ENCODE assay signal across 1 cellular context in the genomic region with DNA sequence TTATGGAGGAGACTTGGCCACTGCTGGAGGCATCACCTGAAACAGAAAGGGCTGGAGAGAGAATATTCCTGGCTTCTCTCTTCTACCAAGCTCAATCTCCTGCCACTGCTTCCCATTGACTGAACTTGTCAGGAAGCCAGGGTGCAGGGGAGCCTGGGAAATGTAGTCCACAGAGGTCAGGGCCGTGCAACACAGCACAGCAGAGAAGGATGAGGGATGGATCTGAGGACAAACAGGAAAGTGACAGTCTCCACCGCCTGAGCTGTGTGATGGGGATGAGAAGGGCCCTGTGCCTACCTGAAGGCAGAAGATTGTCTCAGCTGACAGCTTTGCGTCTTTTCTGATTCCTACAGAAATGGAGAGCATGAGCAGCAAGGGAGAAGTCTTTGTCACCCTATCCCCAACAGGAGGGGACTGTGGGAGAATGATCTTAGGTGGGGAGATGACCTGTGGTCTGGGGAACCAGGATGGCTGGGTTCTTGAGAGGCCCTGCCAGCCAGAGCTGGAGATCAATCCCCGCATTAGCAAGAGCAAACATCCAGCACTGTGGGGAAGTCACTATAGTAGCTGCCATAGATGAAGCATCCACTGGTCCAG.
TF ChIP-seq lines count a peak whose summit lies in the region.

No MANE protein-coding gene starts in this region.

TF ChIP-seq in HepG2, 621 proteins besides CTCF, POLR2A, EP300 and RAD21 (continued from another document and continues in another):
- TF ChIP-seq, protein P1, sequence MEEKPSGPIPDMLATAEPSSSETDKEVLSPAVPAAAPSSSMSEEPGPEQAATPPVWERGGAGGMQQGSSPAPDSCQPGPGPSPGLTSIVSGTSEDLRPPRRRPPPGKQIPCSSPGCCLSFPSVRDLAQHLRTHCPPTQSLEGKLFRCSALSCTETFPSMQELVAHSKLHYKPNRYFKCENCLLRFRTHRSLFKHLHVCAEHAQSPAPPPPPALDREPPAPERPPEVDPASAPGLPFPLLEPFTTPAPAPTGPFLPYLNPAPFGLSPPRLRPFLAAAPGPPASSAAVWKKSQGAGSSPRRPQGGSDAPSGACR (CRISPR knock-in tag; IDR thresholded peaks at IDR 0.05) = peak; percentile 81
- TF ChIP-seq NFE2L2 (IDR thresholded peaks at IDR 0.05; ENCODE audit: low read length) (0 out of 2 replicates have a peak, but pooled peaks have one; percentile 7), ELF1 (CRISPR knock-in tag; IDR thresholded peaks at IDR 0.05) (peak; percentile 97), ZNF317 (CRISPR knock-in tag; IDR thresholded peaks at IDR 0.05) (no peak), FOXM1 (CRISPR knock-in tag; IDR thresholded peaks at IDR 0.05) (no peak), NR2F6 (IDR thresholded peaks at IDR 0.05) (peak; percentile 78), NR2F6 (CRISPR knock-in tag; IDR thresholded peaks at IDR 0.05) (peak; percentile 93), SMC3 (IDR thresholded peaks at IDR 0.05; ENCODE audit: low read length) (0 out of 2 replicates have a peak, but pooled peaks have one; percentile 12), TCF7 (IDR thresholded peaks at IDR 0.05; ENCODE audit: low read depth) (no peak), ZSCAN29 (CRISPR knock-in tag; conservative IDR thresholded peaks at IDR 0.05) (no peak), ZNF263 (CRISPR knock-in tag; IDR thresholded peaks at IDR 0.05) (peak; percentile 99), ZMYM2 (CRISPR knock-in tag; IDR thresholded peaks at IDR 0.05) (no peak), RARA (CRISPR knock-in tag; IDR thresholded peaks at IDR 0.05) (no peak), YEATS2 (CRISPR knock-in tag; IDR thresholded peaks at IDR 0.05; ENCODE audit: borderline replicate concordance) (peak; percentile 73; the same call in 1 of the 2 replicates), GLI4 (CRISPR knock-in tag; IDR thresholded peaks at IDR 0.05; ENCODE audit: borderline replicate concordance) (no peak), ZSCAN9 (CRISPR knock-in tag; IDR thresholded peaks at IDR 0.05; ENCODE audit: borderline replicate concordance) (peak; percentile 18; the same call in 1 of the 2 replicates), SALL1 (CRISPR knock-in tag; IDR thresholded peaks at IDR 0.05) (peak; percentile 82), ZNF563 (CRISPR knock-in tag; IDR thresholded peaks at IDR 0.05) (peak; percentile 20; the same call in 1 of the 2 replicates), HIVEP1 (CRISPR knock-in tag; IDR thresholded peaks at IDR 0.05) (peak; percentile 47; the same call in 1 of the 2 replicates), ZC3H13 (CRISPR knock-in tag; IDR thresholded peaks at IDR 0.05) (no peak), POLR2G (IDR thresholded peaks at IDR 0.05; ENCODE audit: low read depth, low read length) (peak; percentile 50; the same call in 1 of the 2 replicates), HMG20A (CRISPR knock-in tag; IDR thresholded peaks at IDR 0.05; ENCODE audit: borderline replicate concordance) (no peak), KDM2A (CRISPR knock-in tag; IDR thresholded peaks at IDR 0.05; ENCODE audit: borderline replicate concordance, low read depth) (peak; percentile 75), ETV5 (CRISPR knock-in tag; IDR thresholded peaks at IDR 0.05; ENCODE audit: borderline replicate concordance) (peak; percentile 82), ZNF282 (IDR thresholded peaks at IDR 0.05; ENCODE audit: partially characterized antibody) (no peak), ZNF331 (CRISPR knock-in tag; IDR thresholded peaks at IDR 0.05) (peak; percentile 82), ZNF337 (CRISPR knock-in tag; IDR thresholded peaks at IDR 0.05; ENCODE audit: borderline replicate concordance, low read depth) (no peak), AKAP8 (CRISPR knock-in tag; IDR thresholded peaks at IDR 0.05) (no peak), CREM (IDR thresholded peaks at IDR 0.05) (peak; percentile 72; the same call in 1 of the 2 replicates), CREM (CRISPR knock-in tag; IDR thresholded peaks at IDR 0.05) (no peak), THAP11 (CRISPR knock-in tag; IDR thresholded peaks at IDR 0.05) (peak; percentile 100), SP4 (CRISPR knock-in tag; IDR thresholded peaks at IDR 0.05) (peak; percentile 46; the same call in 1 of the 2 replicates), ZNF12 (CRISPR knock-in tag; IDR thresholded peaks at IDR 0.05) (peak; percentile 19; the same call in 1 of the 2 replicates), TBL1XR1 (IDR thresholded peaks at IDR 0.05; ENCODE audit: borderline replicate concordance, low read length, partially characterized antibody) (no peak), ZKSCAN1 (IDR thresholded peaks at IDR 0.05; ENCODE audit: low read length) (no peak), GZF1 (CRISPR knock-in tag; IDR thresholded peaks at IDR 0.05) (no peak), ERF (CRISPR knock-in tag; IDR thresholded peaks at IDR 0.05) (peak; percentile 90), TEAD3 (CRISPR knock-in tag; optimal IDR thresholded peaks at IDR 0.05; ENCODE audit: borderline replicate concordance) (peak; percentile 75), LCORL (IDR thresholded peaks at IDR 0.05) (no peak), LCORL (CRISPR knock-in tag; IDR thresholded peaks at IDR 0.05) (peak; percentile 79)
- TF ChIP-seq, protein P2, sequence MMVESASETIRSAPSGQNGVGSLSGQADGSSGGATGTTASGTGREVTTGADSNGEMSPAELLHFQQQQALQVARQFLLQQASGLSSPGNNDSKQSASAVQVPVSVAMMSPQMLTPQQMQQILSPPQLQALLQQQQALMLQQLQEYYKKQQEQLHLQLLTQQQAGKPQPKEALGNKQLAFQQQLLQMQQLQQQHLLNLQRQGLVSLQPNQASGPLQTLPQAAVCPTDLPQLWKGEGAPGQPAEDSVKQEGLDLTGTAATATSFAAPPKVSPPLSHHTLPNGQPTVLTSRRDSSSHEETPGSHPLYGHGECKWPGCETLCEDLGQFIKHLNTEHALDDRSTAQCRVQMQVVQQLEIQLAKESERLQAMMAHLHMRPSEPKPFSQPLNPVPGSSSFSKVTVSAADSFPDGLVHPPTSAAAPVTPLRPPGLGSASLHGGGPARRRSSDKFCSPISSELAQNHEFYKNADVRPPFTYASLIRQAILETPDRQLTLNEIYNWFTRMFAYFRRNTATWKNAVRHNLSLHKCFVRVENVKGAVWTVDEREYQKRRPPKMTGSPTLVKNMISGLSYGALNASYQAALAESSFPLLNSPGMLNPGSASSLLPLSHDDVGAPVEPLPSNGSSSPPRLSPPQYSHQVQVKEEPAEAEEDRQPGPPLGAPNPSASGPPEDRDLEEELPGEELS (CRISPR knock-in tag; IDR thresholded peaks at IDR 0.05) = no peak
- TF ChIP-seq, protein P3, sequence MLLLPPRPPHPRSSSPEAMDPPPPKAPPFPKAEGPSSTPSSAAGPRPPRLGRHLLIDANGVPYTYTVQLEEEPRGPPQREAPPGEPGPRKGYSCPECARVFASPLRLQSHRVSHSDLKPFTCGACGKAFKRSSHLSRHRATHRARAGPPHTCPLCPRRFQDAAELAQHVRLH (CRISPR knock-in tag; IDR thresholded peaks at IDR 0.05; ENCODE audit: borderline replicate concordance, low read depth) = peak; percentile 74
- TF ChIP-seq, protein P4, sequence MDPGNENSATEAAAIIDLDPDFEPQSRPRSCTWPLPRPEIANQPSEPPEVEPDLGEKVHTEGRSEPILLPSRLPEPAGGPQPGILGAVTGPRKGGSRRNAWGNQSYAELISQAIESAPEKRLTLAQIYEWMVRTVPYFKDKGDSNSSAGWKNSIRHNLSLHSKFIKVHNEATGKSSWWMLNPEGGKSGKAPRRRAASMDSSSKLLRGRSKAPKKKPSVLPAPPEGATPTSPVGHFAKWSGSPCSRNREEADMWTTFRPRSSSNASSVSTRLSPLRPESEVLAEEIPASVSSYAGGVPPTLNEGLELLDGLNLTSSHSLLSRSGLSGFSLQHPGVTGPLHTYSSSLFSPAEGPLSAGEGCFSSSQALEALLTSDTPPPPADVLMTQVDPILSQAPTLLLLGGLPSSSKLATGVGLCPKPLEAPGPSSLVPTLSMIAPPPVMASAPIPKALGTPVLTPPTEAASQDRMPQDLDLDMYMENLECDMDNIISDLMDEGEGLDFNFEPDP (CRISPR knock-in tag; conservative IDR thresholded peaks at IDR 0.05) = 0 out of 2 replicates have a peak, but pooled peaks have one; percentile 84
- TF ChIP-seq, protein P5, sequence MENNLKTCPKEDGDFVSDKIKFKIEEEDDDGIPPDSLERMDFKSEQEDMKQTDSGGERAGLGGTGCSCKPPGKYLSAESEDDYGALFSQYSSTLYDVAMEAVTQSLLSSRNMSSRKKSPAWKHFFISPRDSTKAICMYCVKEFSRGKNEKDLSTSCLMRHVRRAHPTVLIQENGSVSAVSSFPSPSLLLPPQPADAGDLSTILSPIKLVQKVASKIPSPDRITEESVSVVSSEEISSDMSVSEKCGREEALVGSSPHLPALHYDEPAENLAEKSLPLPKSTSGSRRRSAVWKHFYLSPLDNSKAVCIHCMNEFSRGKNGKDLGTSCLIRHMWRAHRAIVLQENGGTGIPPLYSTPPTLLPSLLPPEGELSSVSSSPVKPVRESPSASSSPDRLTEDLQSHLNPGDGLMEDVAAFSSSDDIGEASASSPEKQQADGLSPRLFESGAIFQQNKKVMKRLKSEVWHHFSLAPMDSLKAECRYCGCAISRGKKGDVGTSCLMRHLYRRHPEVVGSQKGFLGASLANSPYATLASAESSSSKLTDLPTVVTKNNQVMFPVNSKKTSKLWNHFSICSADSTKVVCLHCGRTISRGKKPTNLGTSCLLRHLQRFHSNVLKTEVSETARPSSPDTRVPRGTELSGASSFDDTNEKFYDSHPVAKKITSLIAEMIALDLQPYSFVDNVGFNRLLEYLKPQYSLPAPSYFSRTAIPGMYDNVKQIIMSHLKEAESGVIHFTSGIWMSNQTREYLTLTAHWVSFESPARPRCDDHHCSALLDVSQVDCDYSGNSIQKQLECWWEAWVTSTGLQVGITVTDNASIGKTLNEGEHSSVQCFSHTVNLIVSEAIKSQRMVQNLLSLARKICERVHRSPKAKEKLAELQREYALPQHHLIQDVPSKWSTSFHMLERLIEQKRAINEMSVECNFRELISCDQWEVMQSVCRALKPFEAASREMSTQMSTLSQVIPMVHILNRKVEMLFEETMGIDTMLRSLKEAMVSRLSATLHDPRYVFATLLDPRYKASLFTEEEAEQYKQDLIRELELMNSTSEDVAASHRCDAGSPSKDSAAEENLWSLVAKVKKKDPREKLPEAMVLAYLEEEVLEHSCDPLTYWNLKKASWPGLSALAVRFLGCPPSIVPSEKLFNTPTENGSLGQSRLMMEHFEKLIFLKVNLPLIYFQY (CRISPR knock-in tag; IDR thresholded peaks at IDR 0.05; ENCODE audit: borderline replicate concordance) = peak; percentile 34; the same call in 1 of the 2 replicates
- TF ChIP-seq, protein P6, sequence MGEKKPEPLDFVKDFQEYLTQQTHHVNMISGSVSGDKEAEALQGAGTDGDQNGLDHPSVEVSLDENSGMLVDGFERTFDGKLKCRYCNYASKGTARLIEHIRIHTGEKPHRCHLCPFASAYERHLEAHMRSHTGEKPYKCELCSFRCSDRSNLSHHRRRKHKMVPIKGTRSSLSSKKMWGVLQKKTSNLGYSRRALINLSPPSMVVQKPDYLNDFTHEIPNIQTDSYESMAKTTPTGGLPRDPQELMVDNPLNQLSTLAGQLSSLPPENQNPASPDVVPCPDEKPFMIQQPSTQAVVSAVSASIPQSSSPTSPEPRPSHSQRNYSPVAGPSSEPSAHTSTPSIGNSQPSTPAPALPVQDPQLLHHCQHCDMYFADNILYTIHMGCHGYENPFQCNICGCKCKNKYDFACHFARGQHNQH (CRISPR knock-in tag; IDR thresholded peaks at IDR 0.05) = peak; percentile 70; the same call in 1 of the 2 replicates
- TF ChIP-seq, protein P7, sequence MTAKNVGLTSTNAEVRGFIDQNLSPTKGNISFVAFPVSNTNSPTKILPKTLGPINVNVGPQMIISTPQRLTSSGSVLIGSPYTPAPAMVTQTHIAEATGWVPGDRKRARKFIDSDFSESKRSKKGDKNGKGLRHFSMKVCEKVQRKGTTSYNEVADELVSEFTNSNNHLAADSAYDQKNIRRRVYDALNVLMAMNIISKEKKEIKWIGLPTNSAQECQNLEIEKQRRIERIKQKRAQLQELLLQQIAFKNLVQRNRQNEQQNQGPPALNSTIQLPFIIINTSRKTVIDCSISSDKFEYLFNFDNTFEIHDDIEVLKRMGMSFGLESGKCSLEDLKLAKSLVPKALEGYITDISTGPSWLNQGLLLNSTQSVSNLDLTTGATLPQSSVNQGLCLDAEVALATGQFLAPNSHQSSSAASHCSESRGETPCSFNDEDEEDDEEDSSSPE (CRISPR knock-in tag; IDR thresholded peaks at IDR 0.05) = no peak
- TF ChIP-seq, protein P8, sequence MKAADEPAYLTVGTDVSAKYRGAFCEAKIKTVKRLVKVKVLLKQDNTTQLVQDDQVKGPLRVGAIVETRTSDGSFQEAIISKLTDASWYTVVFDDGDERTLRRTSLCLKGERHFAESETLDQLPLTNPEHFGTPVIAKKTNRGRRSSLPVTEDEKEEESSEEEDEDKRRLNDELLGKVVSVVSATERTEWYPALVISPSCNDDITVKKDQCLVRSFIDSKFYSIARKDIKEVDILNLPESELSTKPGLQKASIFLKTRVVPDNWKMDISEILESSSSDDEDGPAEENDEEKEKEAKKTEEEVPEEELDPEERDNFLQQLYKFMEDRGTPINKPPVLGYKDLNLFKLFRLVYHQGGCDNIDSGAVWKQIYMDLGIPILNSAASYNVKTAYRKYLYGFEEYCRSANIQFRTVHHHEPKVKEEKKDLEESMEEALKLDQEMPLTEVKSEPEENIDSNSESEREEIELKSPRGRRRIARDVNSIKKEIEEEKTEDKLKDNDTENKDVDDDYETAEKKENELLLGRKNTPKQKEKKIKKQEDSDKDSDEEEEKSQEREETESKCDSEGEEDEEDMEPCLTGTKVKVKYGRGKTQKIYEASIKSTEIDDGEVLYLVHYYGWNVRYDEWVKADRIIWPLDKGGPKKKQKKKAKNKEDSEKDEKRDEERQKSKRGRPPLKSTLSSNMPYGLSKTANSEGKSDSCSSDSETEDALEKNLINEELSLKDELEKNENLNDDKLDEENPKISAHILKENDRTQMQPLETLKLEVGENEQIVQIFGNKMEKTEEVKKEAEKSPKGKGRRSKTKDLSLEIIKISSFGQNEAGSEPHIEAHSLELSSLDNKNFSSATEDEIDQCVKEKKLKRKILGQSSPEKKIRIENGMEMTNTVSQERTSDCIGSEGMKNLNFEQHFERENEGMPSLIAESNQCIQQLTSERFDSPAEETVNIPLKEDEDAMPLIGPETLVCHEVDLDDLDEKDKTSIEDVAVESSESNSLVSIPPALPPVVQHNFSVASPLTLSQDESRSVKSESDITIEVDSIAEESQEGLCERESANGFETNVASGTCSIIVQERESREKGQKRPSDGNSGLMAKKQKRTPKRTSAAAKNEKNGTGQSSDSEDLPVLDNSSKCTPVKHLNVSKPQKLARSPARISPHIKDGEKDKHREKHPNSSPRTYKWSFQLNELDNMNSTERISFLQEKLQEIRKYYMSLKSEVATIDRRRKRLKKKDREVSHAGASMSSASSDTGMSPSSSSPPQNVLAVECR (CRISPR knock-in tag; IDR thresholded peaks at IDR 0.05; ENCODE audit: borderline replicate concordance) = peak; percentile 65; the same call in 1 of the 2 replicates
- TF ChIP-seq, protein P9, sequence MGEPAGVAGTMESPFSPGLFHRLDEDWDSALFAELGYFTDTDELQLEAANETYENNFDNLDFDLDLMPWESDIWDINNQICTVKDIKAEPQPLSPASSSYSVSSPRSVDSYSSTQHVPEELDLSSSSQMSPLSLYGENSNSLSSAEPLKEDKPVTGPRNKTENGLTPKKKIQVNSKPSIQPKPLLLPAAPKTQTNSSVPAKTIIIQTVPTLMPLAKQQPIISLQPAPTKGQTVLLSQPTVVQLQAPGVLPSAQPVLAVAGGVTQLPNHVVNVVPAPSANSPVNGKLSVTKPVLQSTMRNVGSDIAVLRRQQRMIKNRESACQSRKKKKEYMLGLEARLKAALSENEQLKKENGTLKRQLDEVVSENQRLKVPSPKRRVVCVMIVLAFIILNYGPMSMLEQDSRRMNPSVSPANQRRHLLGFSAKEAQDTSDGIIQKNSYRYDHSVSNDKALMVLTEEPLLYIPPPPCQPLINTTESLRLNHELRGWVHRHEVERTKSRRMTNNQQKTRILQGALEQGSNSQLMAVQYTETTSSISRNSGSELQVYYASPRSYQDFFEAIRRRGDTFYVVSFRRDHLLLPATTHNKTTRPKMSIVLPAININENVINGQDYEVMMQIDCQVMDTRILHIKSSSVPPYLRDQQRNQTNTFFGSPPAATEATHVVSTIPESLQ (CRISPR knock-in tag; conservative IDR thresholded peaks at IDR 0.05) = peak; percentile 77; the same call in 1 of the 2 replicates
